Comparison of ENCODE assay signal across 9 cellular contexts in the genomic region with DNA sequence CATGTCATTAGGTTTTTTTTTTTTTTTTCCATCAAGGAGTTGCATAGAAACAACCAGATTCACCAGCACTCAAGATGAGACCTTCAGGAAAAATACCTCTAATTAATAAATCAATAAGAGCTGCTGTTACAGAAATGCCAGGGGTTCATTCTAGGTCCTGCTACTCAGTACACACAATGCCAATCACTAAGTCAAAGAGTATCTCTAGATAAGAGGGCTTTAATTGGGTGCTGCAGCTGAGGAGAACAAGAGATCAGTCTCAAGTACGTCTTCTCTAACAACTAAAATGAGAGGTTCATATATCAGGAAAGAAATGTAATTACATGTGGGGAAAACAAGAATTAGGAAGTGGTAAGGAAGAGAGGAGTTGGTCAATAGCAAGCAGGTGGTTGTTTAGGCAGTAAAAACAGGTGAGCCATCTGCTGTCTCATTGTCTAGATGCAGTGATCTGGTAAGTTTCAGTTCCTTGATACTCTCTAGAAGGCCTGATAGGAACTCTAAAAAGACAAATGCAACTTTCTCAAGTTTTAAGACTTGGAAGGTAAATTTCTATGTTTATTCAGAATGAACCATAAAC.
DNase-seq lines count a peak whose midpoint lies in the region; ATAC-seq and TF ChIP-seq lines count a peak whose summit lies in the region.
"Had no signal": no experiment of that assay in that cellular context is flagged by ENCODE, and none has a peak within 500 bp of the region (broad histone marks: within the 10 kb centered on the region; RNA-seq: fewer than 3 reads in every experiment).

No MANE protein-coding gene starts in this region.

- no peaks in the 10 kb centered on the region for H3K36me3 ChIP-seq in testis (ENCODE audit: low read depth, missing control alignments)
- H3K36me3 ChIP-seq in trophoblast cell (ENCODE audit: control insufficient read depth in 1 of 2, insufficient read depth in 2 of 2, low read length in 2 of 2), result no peaks in the 10 kb centered on the region

- no peak overlapping the region for H3K14ac ChIP-seq in trophoblast cell (ENCODE audit: low read length)

- H3K9me3 ChIP-seq in testis (no peaks in the 10 kb centered on the region), trophoblast cell (ENCODE audit: insufficient read depth, low read depth, low read length) (no peaks in the 10 kb centered on the region)

- H2BK120ac ChIP-seq in trophoblast cell (ENCODE audit: insufficient read depth, low read length, poor library complexity), result no peak overlapping the region

- H3K23ac ChIP-seq in trophoblast cell (ENCODE audit: low read length), result no peak overlapping the region

- ATAC-seq in GM19351 (IDR thresholded peaks at IDR 0.05; ENCODE audit: unreplicated experiment) (peak; percentile 96), HG02938 (IDR thresholded peaks at IDR 0.05; ENCODE audit: unreplicated experiment) (peak; percentile 100), left ventricle myocardium superior (no peak)

- no peak overlapping the region for H2BK12ac ChIP-seq in trophoblast cell (ENCODE audit: low read length)

- intact Hi-C loops in testis (cut with DNase I; ENCODE audit: low total_unique reads) (no loop called here), left ventricle myocardium superior (cut with micrococcal nuclease) (no loop called here)

- H3K18ac ChIP-seq in trophoblast cell (ENCODE audit: low read length), result no peak overlapping the region

- H3K4me3 ChIP-seq in testis (no peak overlapping the region), trophoblast cell (ENCODE audit: low read depth, low read length) (no peak overlapping the region)

- TF ChIP-seq CTCF in testis (IDR thresholded peaks at IDR 0.05), result no peak

- H3K4me1 ChIP-seq in testis (no peaks in the 10 kb centered on the region), trophoblast cell (ENCODE audit: control insufficient read depth in 1 of 2, insufficient read depth in 2 of 2, low read length in 2 of 2) (no peaks in the 10 kb centered on the region)

- H3K79me1 ChIP-seq in trophoblast cell (ENCODE audit: low read length), result no peaks in the 10 kb centered on the region

- no peak overlapping the region for H4K12ac ChIP-seq in trophoblast cell (ENCODE audit: low read depth, low read length)

- no peak overlapping the region for H3K9ac ChIP-seq in trophoblast cell (ENCODE audit: low read length)

- no peak overlapping the region for H4K8ac ChIP-seq in trophoblast cell (ENCODE audit: low read depth, low read length)

- peak; percentile 36 for DNase-seq in DMS153 treated with DMSO at 0.1 percent for 48 hours (lab: John Stamatoyannopoulos, UW; ENCODE audit: unreplicated experiment)
- DNase-seq in NCI-H1417 (lab: John Stamatoyannopoulos, UW), result peak; percentile 6 to 85 (median 42)
- DNase-seq in testis, result no peak
- no peak for DNase-seq in trophoblast cell
- no peak for DNase-seq in left ventricle myocardium superior
- no peak for DNase-seq in anterior cingulate cortex (lab: John Stamatoyannopoulos, UW)
- DNase-seq: activated CD4-positive, CD25-positive, alpha-beta regulatory T cell treated with anti-CD3 and anti-CD28 coated beads, Interleukin-2, amount 50 U/mL, for 72 hours had no signal

- no peaks in the 10 kb centered on the region for H3K79me2 ChIP-seq in trophoblast cell (ENCODE audit: control insufficient read depth, insufficient read depth, low read length, poor library complexity)

- no peak for TF ChIP-seq POLR2A in testis (IDR thresholded peaks at IDR 0.05)

- H3K4ac ChIP-seq in trophoblast cell (ENCODE audit: low read depth, low read length), result no peak overlapping the region

- H3K4me2 ChIP-seq in trophoblast cell (ENCODE audit: low read length), result no peak overlapping the region

- 48 to 57% methylated on average over 1 of the region's 1 CpG for WGBS in testis, 2 donors
- WGBS in trophoblast cell (ENCODE audit: extremely low coverage, insufficient coverage, insufficient read length), result no CpG with 5 or more reads among the region's 1 CpG

- H4K91ac ChIP-seq in trophoblast cell (ENCODE audit: low read depth, low read length), result no peak overlapping the region

- H2AFZ ChIP-seq in trophoblast cell (ENCODE audit: insufficient read depth, low read length, poor library complexity), result no peak overlapping the region

- H3K27ac ChIP-seq in testis, result no peak overlapping the region
- no peak overlapping the region for H3K27ac ChIP-seq in trophoblast cell (ENCODE audit: low read depth, low read length)

- no peaks in the 10 kb centered on the region for H3K27me3 ChIP-seq in testis
- H3K27me3 ChIP-seq in trophoblast cell (ENCODE audit: insufficient read depth, low read length), result no peaks in the 10 kb centered on the region

- H2AK5ac ChIP-seq in trophoblast cell (ENCODE audit: low read length), result no peak overlapping the region

- no peak overlapping the region for H2BK5ac ChIP-seq in trophoblast cell (ENCODE audit: low read depth, low read length, poor library complexity)

Comparison
In these comparisons a context has a peak if more than half of its experiments do, and no peak if none do; other contexts are left out.
1. DNase-seq: peak in DMS153 treated with DMSO at 0.1 percent for 48 hours (single experiment) and NCI-H1417 (3 of 3); none in testis (single experiment), trophoblast cell (0 of 2), left ventricle myocardium superior (single experiment) and anterior cingulate cortex (0 of 58).